Comparison of ENCODE assay signal across 2 cellular contexts in genomic region chr4:92615049-92615448, GRCh38.
TF ChIP-seq lines count a peak whose summit lies in the region.

No MANE protein-coding gene starts in this region.

TF ChIP-seq in GM23338, 12 proteins besides CTCF, POLR2A, EP300 and RAD21:
- TF ChIP-seq NANOG (IDR thresholded peaks at IDR 0.05; ENCODE audit: borderline replicate concordance) (no peak), POLR2AphosphoS5 (IDR thresholded peaks at IDR 0.05; ENCODE audit: low read depth) (no peak), EZH2phosphoT487 (IDR thresholded peaks at IDR 0.05; ENCODE audit: unreplicated experiment) (no peak), STAT1 (IDR thresholded peaks at IDR 0.05; ENCODE audit: unreplicated experiment) (no peak), ZNF331 (CRISPR knock-in tag; IDR thresholded peaks at IDR 0.05; ENCODE audit: low read depth) (no peak), ZNF114 (CRISPR knock-in tag; IDR thresholded peaks at IDR 0.05) (no peak), CREB1 (CRISPR knock-in tag; IDR thresholded peaks at IDR 0.05; ENCODE audit: low read depth) (no peak), REST (IDR thresholded peaks at IDR 0.05; ENCODE audit: unreplicated experiment) (no peak), JUNB (IDR thresholded peaks at IDR 0.05; ENCODE audit: unreplicated experiment) (no peak), ETS1 (IDR thresholded peaks at IDR 0.05) (no peak)
- TF ChIP-seq, protein P1, sequence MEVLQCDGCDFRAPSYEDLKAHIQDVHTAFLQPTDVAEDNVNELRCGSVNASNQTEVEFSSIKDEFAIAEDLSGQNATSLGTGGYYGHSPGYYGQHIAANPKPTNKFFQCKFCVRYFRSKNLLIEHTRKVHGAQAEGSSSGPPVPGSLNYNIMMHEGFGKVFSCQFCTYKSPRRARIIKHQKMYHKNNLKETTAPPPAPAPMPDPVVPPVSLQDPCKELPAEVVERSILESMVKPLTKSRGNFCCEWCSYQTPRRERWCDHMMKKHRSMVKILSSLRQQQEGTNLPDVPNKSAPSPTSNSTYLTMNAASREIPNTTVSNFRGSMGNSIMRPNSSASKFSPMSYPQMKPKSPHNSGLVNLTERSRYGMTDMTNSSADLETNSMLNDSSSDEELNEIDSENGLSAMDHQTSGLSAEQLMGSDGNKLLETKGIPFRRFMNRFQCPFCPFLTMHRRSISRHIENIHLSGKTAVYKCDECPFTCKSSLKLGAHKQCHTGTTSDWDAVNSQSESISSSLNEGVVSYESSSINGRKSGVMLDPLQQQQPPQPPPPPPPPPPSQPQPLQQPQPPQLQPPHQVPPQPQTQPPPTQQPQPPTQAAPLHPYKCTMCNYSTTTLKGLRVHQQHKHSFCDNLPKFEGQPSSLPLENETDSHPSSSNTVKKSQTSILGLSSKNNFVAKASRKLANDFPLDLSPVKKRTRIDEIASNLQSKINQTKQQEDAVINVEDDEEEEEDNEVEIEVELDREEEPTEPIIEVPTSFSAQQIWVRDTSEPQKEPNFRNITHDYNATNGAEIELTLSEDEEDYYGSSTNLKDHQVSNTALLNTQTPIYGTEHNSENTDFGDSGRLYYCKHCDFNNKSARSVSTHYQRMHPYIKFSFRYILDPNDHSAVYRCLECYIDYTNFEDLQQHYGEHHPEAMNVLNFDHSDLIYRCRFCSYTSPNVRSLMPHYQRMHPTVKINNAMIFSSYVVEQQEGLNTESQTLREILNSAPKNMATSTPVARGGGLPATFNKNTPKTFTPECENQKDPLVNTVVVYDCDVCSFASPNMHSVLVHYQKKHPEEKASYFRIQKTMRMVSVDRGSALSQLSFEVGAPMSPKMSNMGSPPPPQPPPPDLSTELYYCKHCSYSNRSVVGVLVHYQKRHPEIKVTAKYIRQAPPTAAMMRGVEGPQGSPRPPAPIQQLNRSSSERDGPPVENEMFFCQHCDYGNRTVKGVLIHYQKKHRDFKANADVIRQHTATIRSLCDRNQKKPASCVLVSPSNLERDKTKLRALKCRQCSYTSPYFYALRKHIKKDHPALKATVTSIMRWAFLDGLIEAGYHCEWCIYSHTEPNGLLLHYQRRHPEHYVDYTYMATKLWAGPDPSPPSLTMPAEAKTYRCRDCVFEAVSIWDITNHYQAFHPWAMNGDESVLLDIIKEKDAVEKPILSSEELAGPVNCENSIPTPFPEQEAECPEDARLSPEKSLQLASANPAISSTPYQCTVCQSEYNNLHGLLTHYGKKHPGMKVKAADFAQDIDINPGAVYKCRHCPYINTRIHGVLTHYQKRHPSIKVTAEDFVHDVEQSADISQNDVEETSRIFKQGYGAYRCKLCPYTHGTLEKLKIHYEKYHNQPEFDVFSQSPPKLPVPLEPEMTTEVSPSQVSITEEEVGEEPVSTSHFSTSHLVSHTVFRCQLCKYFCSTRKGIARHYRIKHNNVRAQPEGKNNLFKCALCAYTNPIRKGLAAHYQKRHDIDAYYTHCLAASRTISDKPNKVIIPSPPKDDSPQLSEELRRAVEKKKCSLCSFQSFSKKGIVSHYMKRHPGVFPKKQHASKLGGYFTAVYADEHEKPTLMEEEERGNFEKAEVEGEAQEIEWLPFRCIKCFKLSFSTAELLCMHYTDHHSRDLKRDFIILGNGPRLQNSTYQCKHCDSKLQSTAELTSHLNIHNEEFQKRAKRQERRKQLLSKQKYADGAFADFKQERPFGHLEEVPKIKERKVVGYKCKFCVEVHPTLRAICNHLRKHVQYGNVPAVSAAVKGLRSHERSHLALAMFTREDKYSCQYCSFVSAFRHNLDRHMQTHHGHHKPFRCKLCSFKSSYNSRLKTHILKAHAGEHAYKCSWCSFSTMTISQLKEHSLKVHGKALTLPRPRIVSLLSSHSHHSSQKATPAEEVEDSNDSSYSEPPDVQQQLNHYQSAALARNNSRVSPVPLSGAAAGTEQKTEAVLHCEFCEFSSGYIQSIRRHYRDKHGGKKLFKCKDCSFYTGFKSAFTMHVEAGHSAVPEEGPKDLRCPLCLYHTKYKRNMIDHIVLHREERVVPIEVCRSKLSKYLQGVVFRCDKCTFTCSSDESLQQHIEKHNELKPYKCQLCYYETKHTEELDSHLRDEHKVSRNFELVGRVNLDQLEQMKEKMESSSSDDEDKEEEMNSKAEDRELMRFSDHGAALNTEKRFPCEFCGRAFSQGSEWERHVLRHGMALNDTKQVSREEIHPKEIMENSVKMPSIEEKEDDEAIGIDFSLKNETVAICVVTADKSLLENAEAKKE (CRISPR knock-in tag; IDR thresholded peaks at IDR 0.05) = no peak

TF ChIP-seq in H1, 55 proteins besides CTCF, POLR2A, EP300 and RAD21:
- no peak for TF ChIP-seq CREB1 (IDR thresholded peaks at IDR 0.05)
- TF ChIP-seq SP2 (IDR thresholded peaks at IDR 0.05; ENCODE audit: low read length) = no peak
- no peak for TF ChIP-seq TAF7 (optimal IDR thresholded peaks at IDR 0.05; ENCODE audit: borderline replicate concordance, low read depth, low read length)
- no peak for TF ChIP-seq PHF8 (conservative IDR thresholded peaks at IDR 0.05; ENCODE audit: low read depth, low read length)
- TF ChIP-seq SIN3A (conservative IDR thresholded peaks at IDR 0.05 in 1 of 2, IDR thresholded peaks at IDR 0.05 in 1 of 2; ENCODE audit: low read depth in 1 of 2, low read length in 2 of 2) = no peak
